Comparison of ENCODE assay signal across 20 cellular contexts in genomic region chr2:145546091-145546490, GRCh38.
DNase-seq lines count a peak whose midpoint lies in the region; ATAC-seq, FAIRE-seq and TF ChIP-seq lines count a peak whose summit lies in the region.
"Had no signal": no experiment of that assay in that cellular context is flagged by ENCODE, and none has a peak within 500 bp of the region (broad histone marks: within the 10 kb centered on the region; RNA-seq: fewer than 3 reads in every experiment).

No MANE protein-coding gene starts in this region.

- H4K20me1 ChIP-seq in astrocyte (ENCODE audit: insufficient read depth, low read length) = no peaks in the 10 kb centered on the region

- H3K27me3 ChIP-seq in astrocyte (ENCODE audit: insufficient read depth, low read length) = no peaks in the 10 kb centered on the region
- H3K27me3 ChIP-seq in CD4-positive, alpha-beta T cell (ENCODE audit: control insufficient read depth, insufficient read depth, low read length) = no peaks in the 10 kb centered on the region

- intact Hi-C loops in CD4-positive, alpha-beta T cell (cut with DNase I, micrococcal nuclease) = no loop called here

- H3K27ac ChIP-seq in astrocyte (ENCODE audit: low read depth, low read length) = no peak overlapping the region
- no peak overlapping the region for H3K27ac ChIP-seq in CD4-positive, alpha-beta T cell (ENCODE audit: low read depth, low read length)

- ATAC-seq in CD4-positive, alpha-beta T cell (ENCODE audit: poor library complexity) = no peak
- no peak for ATAC-seq in HG03280 (IDR thresholded peaks at IDR 0.05; ENCODE audit: unreplicated experiment)
- ATAC-seq: CD8-positive, alpha-beta T cell; left cardiac atrium; Panc1 had no signal

- peak; percentile 17 for DNase-seq in AG10803 (ENCODE audit: low read depth)
- DNase-seq in HCEC 1CT = peak; percentile 45
- no peak for DNase-seq in astrocyte (ENCODE audit: low read depth)
- peak; percentile 18 to 45 for DNase-seq in foreskin fibroblast
- no peak for DNase-seq in CD4-positive, alpha-beta T cell
- DNase-seq in stimulated activated CD4-positive, alpha-beta T cell treated with anti-CD3 and anti-CD28 coated beads, Interleukin-12 subunit alpha, Interleukin-12 subunit beta, amount 100 ng/mL, for 4 hours = no peak
- no peak for DNase-seq in DMS114 treated with DMSO at 0.1 percent for 48 hours (lab: John Stamatoyannopoulos, UW; ENCODE audit: unreplicated experiment)
- DNase-seq: activated CD4-positive, alpha-beta T cell treated with anti-CD3 and anti-CD28 coated beads for 48 hours; CD8-positive, alpha-beta T cell; cerebellar nuclear complex; GOT3; KG1; left cardiac atrium; NCI-H1694; NCI-H524 had no signal

- H3K36me3 Mint-ChIP-seq in astrocyte (ENCODE audit: low read depth, unreplicated experiment) = no peaks in the 10 kb centered on the region
- no peaks in the 10 kb centered on the region for H3K36me3 Mint-ChIP-seq in CD4-positive, alpha-beta T cell (ENCODE audit: low read depth)
- H3K36me3 Mint-ChIP-seq: activated naive CD8-positive, alpha-beta T cell; CD8-positive, alpha-beta T cell had no signal

- no peaks in the 10 kb centered on the region for H3K4me1 ChIP-seq in astrocyte (ENCODE audit: insufficient read depth, low read length)

- POLR2A ChIA-PET in CD4-positive, alpha-beta T cell (lab: Charles Lee) = no interaction called here

- H3K4me3 ChIP-seq in AG10803 (ENCODE audit: low read length) (no peak overlapping the region), astrocyte (ENCODE audit: insufficient read depth, low read depth, low read length) (no peak overlapping the region), foreskin fibroblast (ENCODE audit: low read depth in 1 of 2, low read length in 2 of 2) (no peak overlapping the region)

- H3K9me3 ChIP-seq in astrocyte (ENCODE audit: insufficient read depth, low read depth, low read length) = no peaks in the 10 kb centered on the region
- H3K9me3 ChIP-seq in CD4-positive, alpha-beta T cell (ENCODE audit: control insufficient read depth, low read length) = no peaks in the 10 kb centered on the region

- no peak for FAIRE-seq in astrocyte (lab: Jason Lieb, UNC)

- no peak overlapping the region for H3K4me2 ChIP-seq in astrocyte (ENCODE audit: low read length)

- CTCF ChIA-PET in CD4-positive, alpha-beta T cell (lab: Charles Lee) = no interaction called here

- no peak overlapping the region for H3K4me3 Mint-ChIP-seq in astrocyte (ENCODE audit: unreplicated experiment)
- H3K4me3 Mint-ChIP-seq in CD4-positive, alpha-beta T cell = no peak overlapping the region
- H3K4me3 Mint-ChIP-seq: activated naive CD8-positive, alpha-beta T cell; CD8-positive, alpha-beta T cell; T-helper 1 cell treated with Interleukin-12 subunit alpha and Interleukin-12 subunit beta and Interleukin-4 antibody, amounts not matched to agents 30 μg/mL and 1 μg/mL, for 36 hours had no signal

- H3K9ac ChIP-seq in astrocyte (ENCODE audit: low read length) = no peak overlapping the region

- H3K9me3 Mint-ChIP-seq in astrocyte (ENCODE audit: unreplicated experiment) = no peaks in the 10 kb centered on the region
- H3K9me3 Mint-ChIP-seq in CD4-positive, alpha-beta T cell = no peaks in the 10 kb centered on the region
- H3K9me3 Mint-ChIP-seq: CD8-positive, alpha-beta T cell; T-helper 1 cell treated with Interleukin-12 subunit alpha and Interleukin-12 subunit beta and Interleukin-4 antibody, amounts not matched to agents 30 μg/mL and 1 μg/mL, for 36 hours had no signal

- peak overlapping the region; percentile 5 for H2AFZ ChIP-seq in astrocyte (ENCODE audit: low read depth, low read length)

- TF ChIP-seq CTCF in AG10803 (conservative IDR thresholded peaks at IDR 0.05; ENCODE audit: low read length) = peak; percentile 35
- TF ChIP-seq CTCF in astrocyte (IDR thresholded peaks at IDR 0.05; ENCODE audit: insufficient read depth, low read depth, low read length) = peak; percentile 47
- peak; percentile 42 for TF ChIP-seq CTCF in foreskin fibroblast (IDR thresholded peaks at IDR 0.05; ENCODE audit: low read depth, low read length)
- TF ChIP-seq CTCF in CD4-positive, alpha-beta T cell (IDR thresholded peaks at IDR 0.05) = no peak

- H3K36me3 ChIP-seq in astrocyte (ENCODE audit: insufficient read depth, low read length) = no peaks in the 10 kb centered on the region

- no peaks in the 10 kb centered on the region for H3K27me3 Mint-ChIP-seq in astrocyte (ENCODE audit: low read depth, unreplicated experiment)
- H3K27me3 Mint-ChIP-seq in CD4-positive, alpha-beta T cell = no peaks in the 10 kb centered on the region
- H3K27me3 Mint-ChIP-seq: progenitor cell of endocrine pancreas had no signal

- H3K27ac Mint-ChIP-seq in astrocyte (ENCODE audit: unreplicated experiment) = no peak overlapping the region
- no peak overlapping the region for H3K27ac Mint-ChIP-seq in CD4-positive, alpha-beta T cell
- H3K27ac Mint-ChIP-seq: activated naive CD8-positive, alpha-beta T cell; CD8-positive, alpha-beta T cell; progenitor cell of endocrine pancreas; T-helper 1 cell treated with Interleukin-12 subunit alpha and Interleukin-12 subunit beta and Interleukin-4 antibody, amounts not matched to agents 30 μg/mL and 1 μg/mL, for 36 hours had no signal

- no peaks in the 10 kb centered on the region for H3K79me2 ChIP-seq in astrocyte (ENCODE audit: insufficient read depth, low read length)

- H3K4me1 Mint-ChIP-seq in astrocyte (ENCODE audit: low read depth, unreplicated experiment) = no peaks in the 10 kb centered on the region
- H3K4me1 Mint-ChIP-seq in CD4-positive, alpha-beta T cell (ENCODE audit: low read depth) = no peaks in the 10 kb centered on the region

Comparison
In these comparisons a context has a peak if more than half of its experiments do, and no peak if none do; other contexts are left out.
1. DNase-seq: peak in AG10803 (single experiment), HCEC 1CT (single experiment) and foreskin fibroblast (2 of 2); none in astrocyte (single experiment), CD4-positive, alpha-beta T cell (0 of 10), stimulated activated CD4-positive, alpha-beta T cell treated with anti-CD3 and anti-CD28 coated beads, Interleukin-12 subunit alpha, Interleukin-12 subunit beta, amount 100 ng/mL, for 4 hours (single experiment) and DMS114 treated with DMSO at 0.1 percent for 48 hours (single experiment).